Comparison of ENCODE assay signal across 28 cellular contexts in genomic region chrX:2145672-2146412, GRCh38.
DNase-seq lines count a peak whose midpoint lies in the region; TF ChIP-seq lines count a peak whose summit lies in the region.
"Had no signal": no experiment of that assay in that cellular context is flagged by ENCODE, and none has a peak within 500 bp of the region (broad histone marks: within the 10 kb centered on the region; RNA-seq: fewer than 3 reads in every experiment).

No MANE protein-coding gene starts in this region.

- peaks cover 16% of the 10 kb centered on the region for H3K9me3 ChIP-seq in mammary epithelial cell (replicated peaks; ENCODE audit: insufficient read depth, low read length)
- H3K9me3 ChIP-seq: HAP-1, right lobe of liver had no signal

- no peaks in the 10 kb centered on the region for H3K4me1 Mint-ChIP-seq in mesothelial cell of epicardium
- H3K4me1 Mint-ChIP-seq: activated CD4-positive, alpha-beta memory T cell treated with anti-CD3 and anti-CD28 coated beads, Interleukin-2, amount 10 ng/mL, durations not matched to agents 7 days and 5 days; natural killer cell had no signal

- H3K27ac Mint-ChIP-seq in mesothelial cell of epicardium, result no peak overlapping the region
- H3K27ac Mint-ChIP-seq: activated CD4-positive, alpha-beta memory T cell treated with anti-CD3 and anti-CD28 coated beads, Interleukin-2, amount 10 ng/mL, durations not matched to agents 7 days and 5 days; effector memory CD8-positive, alpha-beta T cell; natural killer cell; type B pancreatic cell had no signal

- intact Hi-C loops in mammary epithelial cell (cut with micrococcal nuclease), result no loop called here

- no peaks in the 10 kb centered on the region for H3K79me2 ChIP-seq in mammary epithelial cell (ENCODE audit: insufficient read depth, low read length)

- no peaks in the 10 kb centered on the region for H3K4me1 ChIP-seq in mammary epithelial cell (ENCODE audit: insufficient read depth, low read length)
- H3K4me1 ChIP-seq: BLaER1, HAP-1, right lobe of liver, stomach had no signal

- H3K36me3 Mint-ChIP-seq in mesothelial cell of epicardium, result peaks cover 7% of the 10 kb centered on the region
- H3K36me3 Mint-ChIP-seq: natural killer cell, type B pancreatic cell had no signal

- no peak overlapping the region for H3K4me3 ChIP-seq in mammary epithelial cell (replicated peaks in 1 of 3; ENCODE audit: insufficient read depth in 1 of 3, low read depth in 2 of 3, low read length in 3 of 3)
- H3K4me3 ChIP-seq: BLaER1, esophagus squamous epithelium, HAP-1, right lobe of liver, SK-N-MC, stomach had no signal

- H3K4me2 ChIP-seq in mammary epithelial cell (ENCODE audit: insufficient read depth, low read depth, low read length), result no peak overlapping the region
- H3K4me2 ChIP-seq: BLaER1 had no signal

- H3K27me3 Mint-ChIP-seq in mesothelial cell of epicardium (ENCODE audit: low read depth), result no peaks in the 10 kb centered on the region
- H3K27me3 Mint-ChIP-seq: activated CD4-positive, alpha-beta memory T cell treated with anti-CD3 and anti-CD28 coated beads, Interleukin-2, amount 10 ng/mL, durations not matched to agents 7 days and 5 days; effector memory CD8-positive, alpha-beta T cell; type B pancreatic cell had no signal

- in situ Hi-C loops in mammary epithelial cell (cut with MboI; ENCODE audit: low sequenced_read_pairs in 2 of 2), result no loop called here

- no peaks in the 10 kb centered on the region for H3K27me3 ChIP-seq in mammary epithelial cell (ENCODE audit: insufficient read depth, low read length)
- H3K27me3 ChIP-seq: BLaER1, esophagus squamous epithelium, right lobe of liver, stomach had no signal

- H3K9ac ChIP-seq in mammary epithelial cell (ENCODE audit: insufficient read depth, low read length), result no peak overlapping the region
- H3K9ac ChIP-seq: BLaER1 had no signal

- no peak overlapping the region for H3K4me3 Mint-ChIP-seq in mesothelial cell of epicardium
- H3K4me3 Mint-ChIP-seq: activated CD4-positive, alpha-beta memory T cell treated with anti-CD3 and anti-CD28 coated beads, Interleukin-2, amount 10 ng/mL, durations not matched to agents 7 days and 5 days; effector memory CD8-positive, alpha-beta T cell; natural killer cell; type B pancreatic cell had no signal

- no peaks in the 10 kb centered on the region for H4K20me1 ChIP-seq in mammary epithelial cell (ENCODE audit: insufficient read depth, low read length)
- H4K20me1 ChIP-seq: BLaER1 had no signal

- WGBS in mammary epithelial cell (ENCODE audit: low coverage, missing lambda C conversion rate), result 70% methylated on average over 18 of the region's 18 CpGs

- no peak overlapping the region for H3K27ac ChIP-seq in mammary epithelial cell (ENCODE audit: insufficient read depth, low read depth, low read length)
- H3K27ac ChIP-seq: BLaER1, esophagus squamous epithelium, right lobe of liver, SK-N-MC, stomach had no signal

- DNase-seq in NCI-H510A (lab: John Stamatoyannopoulos, UW), result peak; percentile 0
- no peak for DNase-seq in NCI-H510A treated with DMSO at 0.1 percent for 48 hours (lab: John Stamatoyannopoulos, UW)
- DNase-seq in MV-4-11 (lab: John Stamatoyannopoulos, UW), result peak; percentile 96
- peak; percentile 12 for DNase-seq in astrocyte of the hippocampus (ENCODE audit: low read depth, low spot score)
- peak; percentile 35 for DNase-seq in superior temporal gyrus (ENCODE audit: extremely low spot score)
- no peak for DNase-seq in mesothelial cell of epicardium (ENCODE audit: low spot score in 2 of 2, unreplicated experiment in 2 of 2)
- no peak for DNase-seq in mammary epithelial cell
- no peak for DNase-seq in NCI-H1048 (lab: John Stamatoyannopoulos, UW)
- DNase-seq: activated CD4-positive, alpha-beta memory T cell treated with anti-CD3 and anti-CD28 coated beads, Interleukin-2, amount 10 ng/mL, durations not matched to agents 7 days and 5 days; activated CD4-positive, CD25-positive, alpha-beta regulatory T cell; activated gamma-delta T cell treated with Interleukin-2 at 50 U/mL for 16 hours; activated T-cell treated with anti-CD3 and anti-CD28 coated beads, Interleukin-2, amount 50 U/mL, for 1 hour; COR-L47; effector memory CD8-positive, alpha-beta T cell; esophagus squamous epithelium; left cardiac atrium; natural killer cell; NCI-H1092; NCI-H2029; NCI-H446 treated with DMSO at 0.1 percent for 48 hours; NK-92 treated with Interleukin-12 subunit alpha and Interleukin-12 subunit beta, amount 100 ng/mL, for 24 hours; right lobe of liver; RPMI8226; stomach had no signal

- no peak for TF ChIP-seq CTCF in mesothelial cell of epicardium (IDR thresholded peaks at IDR 0.05; ENCODE audit: unreplicated experiment)
- no peak for TF ChIP-seq CTCF in mammary epithelial cell (conservative IDR thresholded peaks at IDR 0.05 in 1 of 2, IDR thresholded peaks at IDR 0.05 in 1 of 2; ENCODE audit: extremely low read depth in 1 of 2, insufficient read depth in 1 of 2, low read depth in 1 of 2, low read length in 2 of 2)

- no peak overlapping the region for H2AFZ ChIP-seq in mammary epithelial cell (ENCODE audit: low read depth, low read length)

- BruUV-seq in mammary epithelial cell (replicated peaks; lab: Mats Ljungman, UMichigan), result no TSS peak

- CTCF ChIA-PET in mammary epithelial cell (lab: Charles Lee; ENCODE audit: low non-redundant PET), result no interaction called here

- H3K9me3 Mint-ChIP-seq in mesothelial cell of epicardium, result peaks cover 45% of the 10 kb centered on the region

- no peaks in the 10 kb centered on the region for H3K36me3 ChIP-seq in mammary epithelial cell (ENCODE audit: insufficient read depth, low read length)
- H3K36me3 ChIP-seq: BLaER1, esophagus squamous epithelium, HAP-1, right lobe of liver, stomach had no signal

- dilution Hi-C loops in mammary epithelial cell (cut with HindIII; ENCODE audit: low sequenced_read_pairs), result no loop called here

Comparison
In these comparisons a context has a peak if more than half of its experiments do, and no peak if none do; other contexts are left out.
1. DNase-seq: peak in NCI-H510A (single experiment), MV-4-11 (single experiment), astrocyte of the hippocampus (single experiment) and superior temporal gyrus (single experiment); none in NCI-H510A treated with DMSO at 0.1 percent for 48 hours (single experiment), mesothelial cell of epicardium (0 of 2), mammary epithelial cell (single experiment) and NCI-H1048 (single experiment).